ENCODE assay signal across 23 cellular contexts in the genomic region with DNA sequence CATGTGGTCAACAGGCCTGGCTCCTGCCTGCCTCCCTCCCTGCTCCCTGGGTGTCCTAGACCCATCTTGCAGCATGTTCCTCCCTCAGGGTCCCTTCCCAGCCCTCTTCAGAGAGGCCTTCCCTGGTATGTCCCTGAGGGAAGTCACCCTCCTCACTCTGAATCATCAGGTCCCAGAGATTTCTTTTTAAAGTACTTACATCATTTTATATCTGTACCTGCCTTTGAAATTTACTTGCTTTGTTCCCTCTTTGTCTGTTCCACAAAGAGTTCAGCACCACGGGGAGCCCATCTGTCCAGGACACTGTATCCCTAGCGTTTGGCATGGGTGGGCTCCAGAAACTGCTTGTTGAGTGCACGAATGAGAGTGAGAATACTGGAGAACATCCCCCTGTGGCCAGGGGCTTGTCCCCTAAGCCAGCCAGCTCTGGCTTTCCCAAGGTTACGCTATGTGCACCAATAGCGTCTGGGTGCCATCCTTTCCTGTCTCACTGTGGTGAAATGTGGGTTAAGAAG. TPM values are rescaled to one million over a fixed set of nuclear protein-coding genes. Genes with fewer than 3 reads are reported as not detected.
DNase-seq lines count a peak whose midpoint lies in the region; ATAC-seq, FAIRE-seq and TF ChIP-seq lines count a peak whose summit lies in the region.
"Had no signal": no experiment of that assay in that cellular context is flagged by ENCODE, and none has a peak within 500 bp of the region (broad histone marks: within the 10 kb centered on the region; RNA-seq: fewer than 3 reads in every experiment).

No MANE protein-coding gene starts in this region.

- H3T11ph ChIP-seq in H9 (ENCODE audit: low read length) = no peak overlapping the region

- no peak overlapping the region for H2AK9ac ChIP-seq in IMR-90 (replicated peaks; ENCODE audit: low read depth, low read length, poor library complexity)

- H3K9me3 Mint-ChIP-seq in neural crest cell (no peaks in the 10 kb centered on the region), H9 (no peaks in the 10 kb centered on the region; a peak in 1 of 5 replicates)

- H3K79me2 ChIP-seq in H9 (ENCODE audit: insufficient read depth, low read length) (no peaks in the 10 kb centered on the region), HepG2 (ENCODE audit: insufficient read depth, low read length) (no peaks in the 10 kb centered on the region)

- no peak overlapping the region for H2AFZ ChIP-seq in IMR-90 (replicated peaks; ENCODE audit: low read length, poor library complexity)
- H2AFZ ChIP-seq in H9 (ENCODE audit: low read length) = no peak overlapping the region
- H2AFZ ChIP-seq in HepG2 (ENCODE audit: low read length) = no peak overlapping the region

- H4K91ac ChIP-seq in IMR-90 (ENCODE audit: insufficient read depth, low read depth, low read length) = peak overlapping the region; percentile 63; the same call in 1 of the 2 replicates
- no peak overlapping the region for H4K91ac ChIP-seq in H9 (ENCODE audit: insufficient read length, low read depth, low read length)

- H3K4me3 Mint-ChIP-seq in neural crest cell (no peak overlapping the region), H9 (no peak overlapping the region)
- H3K4me3 Mint-ChIP-seq: CD4-positive, alpha-beta memory T cell had no signal

- H2BK20ac ChIP-seq in IMR-90 (ENCODE audit: low read depth, low read length) (0 out of 2 replicates have a peak overlapping the region, but pooled peaks have one; percentile 34), H9 (ENCODE audit: low read depth, low read length, poor library complexity, severe bottlenecking) (no peak overlapping the region)

- CTCF ChIA-PET in IMR-90 (lab: Yijun Ruan, JAX) (no interaction called here), HepG2 (lab: Yijun Ruan, JAX; ENCODE audit: low intra/inter-chr PET ratio, low total read pairs) (no interaction called here)

- POLR2A ChIA-PET in IMR-90 (lab: Charles Lee; ENCODE audit: unreplicated experiment) = no interaction called here
- POLR2A ChIA-PET in HepG2 (lab: Yijun Ruan, JAX) = interaction anchor here (1.3 to 4.2 kb wide), 2 partner anchors 16 to 33 kb away, joined by 5 to 70 read pairs; no protein-coding TSS in a partner anchor

- H3K36me3 ChIP-seq in IMR-90 (ENCODE audit: control insufficient read depth, insufficient read depth, low read length) (no peaks in the 10 kb centered on the region), colonic mucosa (no peaks in the 10 kb centered on the region), tibial artery (no peaks in the 10 kb centered on the region), HepG2 (replicated peaks in 1 of 2; ENCODE audit: control insufficient read depth in 1 of 2, insufficient read depth in 2 of 2, low read length in 2 of 2) (no peaks in the 10 kb centered on the region)
- H3K36me3 ChIP-seq: SJSA1 had no signal

- H3K18ac ChIP-seq in IMR-90 (ENCODE audit: low read depth, low read length) = no peak overlapping the region
- H3K18ac ChIP-seq in H9 (ENCODE audit: insufficient read length, low read depth, low read length) = no peak overlapping the region

- H3K4me1 ChIP-seq in IMR-90 (ENCODE audit: control insufficient read depth, insufficient read depth, low read length) (peaks cover 6% of the 10 kb centered on the region), colonic mucosa (no peaks in the 10 kb centered on the region), tibial artery (peaks cover 0 to 34% (median 15%) of the 10 kb centered on the region in 4 donors), H9 (ENCODE audit: insufficient read depth, low read length) (no peaks in the 10 kb centered on the region), HepG2 (ENCODE audit: insufficient read depth, low read length) (peaks cover 64% of the 10 kb centered on the region)

- H3K79me1 ChIP-seq in IMR-90 (ENCODE audit: low read depth in 1 of 2, low read length in 2 of 2) = no peaks in the 10 kb centered on the region
- H3K79me1 ChIP-seq in H9 (ENCODE audit: insufficient read depth, low read depth, low read length, poor library complexity, severe bottlenecking) = no peaks in the 10 kb centered on the region

- ATAC-seq in IMR-90 (ENCODE audit: low read depth) = no peak
- no peak for ATAC-seq in HepG2
- ATAC-seq: HCT116 had no signal

- no peak overlapping the region for H2BK12ac ChIP-seq in H9 (ENCODE audit: insufficient read length, low read depth, low read length)

- TF ChIP-seq RAD21 in IMR-90 (IDR thresholded peaks at IDR 0.05; ENCODE audit: low read length) (no peak), HepG2 (CRISPR knock-in tag; IDR thresholded peaks at IDR 0.05) (no peak)

- H3K4ac ChIP-seq in IMR-90 (ENCODE audit: low read depth, low read length) (no peak overlapping the region; the same call in 1 of the 2 replicates), H9 (ENCODE audit: low read depth, low read length) (no peak overlapping the region)

- no peaks in the 10 kb centered on the region for H4K20me1 ChIP-seq in IMR-90 (ENCODE audit: insufficient read depth, low read length)
- H4K20me1 ChIP-seq in H9 (ENCODE audit: control insufficient read depth, insufficient read depth, insufficient read length) = no peaks in the 10 kb centered on the region
- H4K20me1 ChIP-seq in HepG2 (ENCODE audit: insufficient read depth, low read length) = no peaks in the 10 kb centered on the region

- H3K36me3 Mint-ChIP-seq in neural crest cell (ENCODE audit: low read depth) (no peaks in the 10 kb centered on the region), H9 (ENCODE audit: insufficient read depth in 1 of 3, low read depth in 3 of 3) (no peaks in the 10 kb centered on the region)

- intact Hi-C loops in IMR-90 (cut with micrococcal nuclease) (no loop called here), colonic mucosa (cut with DNase I) (no loop called here), tibial artery (cut with DNase I; ENCODE audit: low total_unique reads) (no loop called here), HepG2 (cut with micrococcal nuclease; ENCODE audit: unreplicated experiment) (loop anchor here (5.0 kb wide), 1 partner anchor 246 kb away; no protein-coding TSS in a partner anchor)

- no CpG with 5 or more reads among the region's 5 CpGs for WGBS in IMR-90 (ENCODE audit: extremely low coverage in 2 of 2, insufficient read length in 1 of 2), 2 experiments
- WGBS in H9 (ENCODE audit: extremely low coverage, insufficient read length, low lambda C conversion rate) = no CpG with 5 or more reads among the region's 5 CpGs
- WGBS in HepG2 (ENCODE audit: low lambda C conversion rate) = 84% methylated on average over 5 of the region's 5 CpGs

- H4K5ac ChIP-seq in IMR-90 (ENCODE audit: low read depth, low read length) (no peak overlapping the region), H9 (ENCODE audit: insufficient read length, low read depth, low read length) (no peak overlapping the region)

- no peaks in the 10 kb centered on the region for H3K27me3 ChIP-seq in IMR-90 (ENCODE audit: control insufficient read depth, insufficient read depth, low read length)
- H3K27me3 ChIP-seq in colonic mucosa = no peaks in the 10 kb centered on the region
- H3K27me3 ChIP-seq in tibial artery = no peaks in the 10 kb centered on the region
- H3K27me3 ChIP-seq in H9 (ENCODE audit: insufficient read depth, low read length) = no peaks in the 10 kb centered on the region
- H3K27me3 ChIP-seq in HepG2 (ENCODE audit: control insufficient read depth in 1 of 2, insufficient read depth in 2 of 2, low read length in 2 of 2) = no peaks in the 10 kb centered on the region
- H3K27me3 ChIP-seq: SJSA1 had no signal

- no peak overlapping the region for H3K9ac ChIP-seq in IMR-90 (ENCODE audit: low read depth, low read length)
- no peak overlapping the region for H3K9ac ChIP-seq in colonic mucosa (ENCODE audit: low read depth in 2 of 2, low read length in 2 of 2)
- H3K9ac ChIP-seq in H9 (ENCODE audit: extremely low read depth, insufficient read length, low read length) = no peak overlapping the region
- H3K9ac ChIP-seq in HepG2 (ENCODE audit: insufficient read depth, low read depth, low read length) = no peak overlapping the region

- in situ Hi-C loops in IMR-90 (cut with MboI; ENCODE audit: low sequenced_read_pairs) (no loop called here), HepG2 (cut with HindIII; ENCODE audit: extremely low pct_ligation_motif_present, low pct_unique_long_range_greater_than_20kb) (loop anchor here (5.0 kb wide), 1 partner anchor 84 kb away; a partner anchor contains a TSS)

- DNase-seq in IMR-90 = no peak
- DNase-seq in colonic mucosa = peak; percentile 1
- DNase-seq in neural crest cell (ENCODE audit: low read depth, low spot score) = no peak
- peak in 1 of 2 donors; percentile 54 for DNase-seq in tibial artery
- no peak for DNase-seq in HUDEP-2 (lab: John Stamatoyannopoulos, UW; ENCODE audit: unreplicated experiment in 76 of 76)
- no peak for DNase-seq in H9
- no peak for DNase-seq in HepG2 (ENCODE audit: low spot score)
- DNase-seq: C1 segment of cervical spinal cord; CD4-positive, alpha-beta memory T cell; COR-L47; DMS53; GOT3; Karpas-422; NCI-H1092; NCI-H1417 treated with DMSO at 0.1 percent for 48 hours; NCI-H1694 treated with DMSO at 0.1 percent for 48 hours; NCI-H2081; NCI-H2227 treated with DMSO at 0.1 percent for 48 hours; NCI-H526 treated with DMSO at 0.1 percent for 48 hours; Right ventricle myocardium superior; RPMI8226 had no signal

- TF ChIP-seq EP300 in HepG2 (IDR thresholded peaks at IDR 0.05; ENCODE audit: low read depth in 2 of 2, low read length in 2 of 2) (no peak), HepG2 (CRISPR knock-in tag; IDR thresholded peaks at IDR 0.05; ENCODE audit: borderline replicate concordance) (no peak)

- TF ChIP-seq CTCF in IMR-90 (conservative IDR thresholded peaks at IDR 0.05; ENCODE audit: low read depth, low read length) (no peak), colonic mucosa (IDR thresholded peaks at IDR 0.05) (no peak), neural crest cell (conservative IDR thresholded peaks at IDR 0.05) (no peak), tibial artery (IDR thresholded peaks at IDR 0.05) (no peak), H9 (conservative IDR thresholded peaks at IDR 0.05) (no peak), HepG2 (CRISPR knock-in tag; IDR thresholded peaks at IDR 0.05) (no peak)

- H2BK15ac ChIP-seq in IMR-90 (ENCODE audit: low read depth, low read length) (peak overlapping the region; percentile 56; the same call in 1 of the 3 replicates), H9 (ENCODE audit: low read depth, low read length) (no peak overlapping the region)

- H2AK5ac ChIP-seq in IMR-90 (ENCODE audit: low read depth, low read length) (peak overlapping the region; percentile 50), H9 (ENCODE audit: insufficient read length, low read length) (no peak overlapping the region)

- H3K4me2 ChIP-seq in IMR-90 (ENCODE audit: low read depth, low read length) (no peak overlapping the region), H9 (ENCODE audit: insufficient read depth, insufficient read length, low read length) (no peak overlapping the region), HepG2 (ENCODE audit: low read depth, low read length) (no peak overlapping the region)

- BruUV-seq in IMR-90 (replicated peaks; lab: Mats Ljungman, UMichigan) = no TSS peak
- BruUV-seq in HepG2 (replicated peaks; lab: Mats Ljungman, UMichigan) = no TSS peak

- H3K27me3 Mint-ChIP-seq in neural crest cell (ENCODE audit: low read depth) = peaks cover 44% of the 10 kb centered on the region
- no peaks in the 10 kb centered on the region; the same call in none of the 2 replicates for H3K27me3 Mint-ChIP-seq in H9 (ENCODE audit: low read depth)

- no peak overlapping the region for H3K14ac ChIP-seq in IMR-90 (replicated peaks; ENCODE audit: low read depth, low read length)
- H3K14ac ChIP-seq in H9 (ENCODE audit: insufficient read depth, low read length) = no peak overlapping the region

- H4K8ac ChIP-seq in IMR-90 (ENCODE audit: low read depth in 2 of 2, low read length in 2 of 2) (peak overlapping the region in 1 of 2 experiments; percentile 16; a peak in 1 of 4 replicates), H9 (replicated peaks; ENCODE audit: insufficient read length, low read depth, low read length) (no peak overlapping the region)

- no peaks in the 10 kb centered on the region for H3K23me2 ChIP-seq in H9 (ENCODE audit: insufficient read length, low read depth, low read length, poor library complexity, severe bottlenecking)

- H3K9me3 ChIP-seq in IMR-90 (ENCODE audit: control insufficient read depth, insufficient read depth, low read length) (peaks cover 4% of the 10 kb centered on the region; the same call in 1 of the 2 replicates), colonic mucosa (no peaks in the 10 kb centered on the region), tibial artery (no peaks in the 10 kb centered on the region), H9 (ENCODE audit: control insufficient read depth, low read depth, low read length) (no peaks in the 10 kb centered on the region), HepG2 (ENCODE audit: low read length) (no peaks in the 10 kb centered on the region)
- H3K9me3 ChIP-seq: SJSA1 had no signal

- H3K27ac Mint-ChIP-seq in neural crest cell (ENCODE audit: unreplicated experiment) (peak overlapping the region; percentile 83), H9 (no peak overlapping the region; a peak in 1 of 7 replicates)

- TF ChIP-seq POLR2A in IMR-90 (IDR thresholded peaks at IDR 0.05; ENCODE audit: low read depth, low read length) = no peak
- no peak for TF ChIP-seq POLR2A in HepG2 (IDR thresholded peaks at IDR 0.05; ENCODE audit: insufficient read depth in 1 of 2, low read depth in 2 of 2, low read length in 2 of 2)

- no peak for FAIRE-seq in HepG2 (lab: Jason Lieb, UNC)

- H3K23ac ChIP-seq in IMR-90 (ENCODE audit: low read depth, low read length) = no peak overlapping the region
- no peak overlapping the region for H3K23ac ChIP-seq in H9 (ENCODE audit: insufficient read length, low read depth, low read length)

- H3K4me3 ChIP-seq in IMR-90 (ENCODE audit: insufficient read depth, low read depth, low read length) (no peak overlapping the region), colonic mucosa (no peak overlapping the region), tibial artery (no peak overlapping the region), HepG2 (replicated peaks in 1 of 3; ENCODE audit: insufficient read depth in 1 of 3, low read depth in 2 of 3, low read length in 3 of 3) (no peak overlapping the region)
- H3K4me3 ChIP-seq: SJSA1 had no signal

- no peak overlapping the region for H3K56ac ChIP-seq in IMR-90 (ENCODE audit: extremely low read depth, insufficient read depth, low read length)
- no peak overlapping the region for H3K56ac ChIP-seq in H9 (ENCODE audit: insufficient read length, low read depth, low read length)

- H3K27ac ChIP-seq in IMR-90 (ENCODE audit: insufficient read depth, low read length) = no peak overlapping the region
- H3K27ac ChIP-seq in colonic mucosa = no peak overlapping the region
- H3K27ac ChIP-seq in tibial artery = peak overlapping the region; percentile 53 to 67
- no peak overlapping the region for H3K27ac ChIP-seq in H9 (ENCODE audit: insufficient read length, low read depth, low read length)
- no peak overlapping the region for H3K27ac ChIP-seq in HepG2 (ENCODE audit: extremely low read length, insufficient read depth, low read length)
- H3K27ac ChIP-seq: SJSA1 had no signal

- H3K4me1 Mint-ChIP-seq in neural crest cell (peaks cover 20% of the 10 kb centered on the region), H9 (peaks cover 4 to 5% of the 10 kb centered on the region in 2 experiments; a peak in 2 of 4 replicates)

- dilution Hi-C loops in IMR-90 (cut with HindIII; ENCODE audit: low sequenced_read_pairs, unreplicated experiment) = no loop called here

- H2BK120ac ChIP-seq in IMR-90 (ENCODE audit: low read depth, low read length) (peak overlapping the region; percentile 34; the same call in 1 of the 2 replicates), H9 (ENCODE audit: low read depth, low read length, poor library complexity, severe bottlenecking) (no peak overlapping the region)

- peaks cover 12% of the 10 kb centered on the region for H3K9me1 ChIP-seq in IMR-90 (ENCODE audit: insufficient read depth, low read length)

- no peak overlapping the region for H2BK5ac ChIP-seq in IMR-90 (ENCODE audit: low read depth, low read length, poor library complexity, severe bottlenecking)
- H2BK5ac ChIP-seq in H9 (ENCODE audit: insufficient read length, low read length) = no peak overlapping the region

RNA-seq across cellular contexts. Expression of a gene that starts 50.6 kb away (rescaled TPM):
- total RNA-seq in IMR-90 (2012; rRNA removed) (272 and 308 TPM in 2 replicates), colonic mucosa (10 to 100 TPM; 23.2 to 36.9 TPM), neural crest cell (35.2 and 40.2 TPM in 2 replicates), H9 (2021) (10.0 TPM in 2 replicates), HepG2 (2016; rRNA removed; fragmentation: Illumina TruSeq; extraction: Trizol) (not detected in 2 replicates)
- polyA plus RNA-seq in IMR-90 (2012; rRNA removed) (601 and 692 TPM in 2 replicates), HepG2 (2011; rRNA removed) (57.5 and 91.8 TPM in 2 replicates)
- polyA plus RNA-seq in IMR-90 (2012; cell fraction: cytosol; rRNA removed) = 282 and 675 TPM in 2 replicates
- polyA plus RNA-seq in IMR-90 (2012; cell fraction: nucleus; rRNA removed; ENCODE audit: low replicate concordance) = 407 and 421 TPM in 2 replicates
- not detected in 2 replicates for total RNA-seq in HepG2 (2016; cell fraction: cytosol; rRNA removed; fragmentation: Illumina TruSeq; extraction: Trizol; ENCODE audit: low read depth)
- 0.04 TPM in 1 of 2 replicates, not detected in the other for total RNA-seq in HepG2 (2016; cell fraction: insoluble cytoplasmic fraction; rRNA removed; fragmentation: Illumina TruSeq; extraction: Trizol)
- total RNA-seq in HepG2 (2016; cell fraction: membrane; rRNA removed; fragmentation: Illumina TruSeq; extraction: Trizol) = not detected in 2 replicates
- not detected in 2 replicates for total RNA-seq in HepG2 (2016; cell fraction: nucleus; rRNA removed; fragmentation: Illumina TruSeq; extraction: Trizol)
- polyA plus RNA-seq in HepG2 (2011; cell fraction: cytosol; rRNA removed) = 49.1 and 87.6 TPM in 2 replicates
- 42.3 and 57.8 TPM in 2 replicates for polyA plus RNA-seq in HepG2 (2011; cell fraction: nucleus; rRNA removed)
- 261 and 275 TPM in 2 replicates for polyA plus RNA-seq in HepG2 (2012)
- not detected in 2 replicates for polyA plus RNA-seq in HepG2 (2016; cell fraction: cytosol; fragmentation: Illumina TruSeq; extraction: Trizol; ENCODE audit: low read depth)
- polyA plus RNA-seq in HepG2 (2016; cell fraction: insoluble cytoplasmic fraction; fragmentation: Illumina TruSeq; extraction: Trizol; ENCODE audit: low read depth) = 0.15 TPM in 1 of 2 replicates, not detected in the other
- polyA plus RNA-seq in HepG2 (2016; cell fraction: membrane; fragmentation: Illumina TruSeq; extraction: Trizol; ENCODE audit: low read depth) = not detected in 2 replicates
- polyA plus RNA-seq in HepG2 (2016; cell fraction: nucleus; fragmentation: Illumina TruSeq; extraction: Trizol; ENCODE audit: insufficient read depth, low read depth) = 0.41 TPM in 1 of 2 replicates, not detected in the other
- polyA minus RNA-seq in HepG2 (2011; rRNA and poly(A)+ RNA removed; ENCODE audit: low replicate concordance) = 32.4 and 48.2 TPM in 2 replicates
- polyA minus RNA-seq in HepG2 (2011; cell fraction: cytosol; rRNA and poly(A)+ RNA removed) = 28.6 and 53.0 TPM in 2 replicates
- 15.1 and 33.7 TPM in 2 replicates for polyA minus RNA-seq in HepG2 (2011; cell fraction: nucleus; rRNA and poly(A)+ RNA removed)

Comparison
In these comparisons a context has a peak if more than half of its experiments do, and no peak if none do; other contexts are left out.
1. H3K27ac ChIP-seq: peak in tibial artery (2 of 2); none in IMR-90 (single experiment), colonic mucosa (single experiment), H9 (single experiment) and HepG2 (single experiment).
2. RNA of a gene that starts 50.6 kb away (total RNA-seq): 272 to 308 TPM in IMR-90, 35.2 to 40.2 TPM in neural crest cell, 23.2 to 36.9 TPM in colonic mucosa and 10.0 TPM in H9; 0.04 TPM in HepG2; every median in the first group is over 10 times any median in the second.